ENCODE assay signal across 13 cellular contexts in genomic region chr12:80272516-80272915, GRCh38.
"Had no signal": no experiment of that assay in that cellular context is flagged by ENCODE, and none has a peak within 500 bp of the region (broad histone marks: within the 10 kb centered on the region; RNA-seq: fewer than 3 reads in every experiment).

No MANE protein-coding gene starts in this region.

- H3K4me1 ChIP-seq: pancreas had no signal

- H3K4me3 Mint-ChIP-seq: activated naive CD4-positive, alpha-beta T cell treated with anti-CD3 and anti-CD28 coated beads for 36 hours; activated naive CD8-positive, alpha-beta T cell treated with anti-CD3 and anti-CD28 coated beads, Interleukin-2, amount 50 U/mL, for 24 hours; neural crest cell; stimulated activated effector memory CD8-positive, alpha-beta T cell treated with anti-CD3 and anti-CD28 coated beads, Interleukin-12 subunit alpha, Interleukin-12 subunit beta, amount 100 ng/mL, for 72 hours had no signal

- H3K27ac ChIP-seq: ascending aorta, pancreas, thoracic aorta had no signal

- H3K36me3 Mint-ChIP-seq: stimulated activated effector memory CD8-positive, alpha-beta T cell treated with anti-CD3 and anti-CD28 coated beads, Interleukin-12 subunit alpha, Interleukin-12 subunit beta, amount 100 ng/mL, for 72 hours had no signal

- H3K27ac Mint-ChIP-seq: activated naive CD4-positive, alpha-beta T cell treated with anti-CD3 and anti-CD28 coated beads for 36 hours; activated naive CD8-positive, alpha-beta T cell treated with anti-CD3 and anti-CD28 coated beads, Interleukin-2, amount 50 U/mL, for 24 hours; activated T-helper 2 cell treated with anti-CD3 and anti-CD28 coated beads, Interferon-gamma antibody, Interleukin-2, Interleukin-4, amounts not matched to agents 10 μg/mL and 5 μg/mL and 100 μg/mL, durations not matched to agents 14 hours and 24 hours and 36 hours; stimulated activated effector memory CD8-positive, alpha-beta T cell treated with anti-CD3 and anti-CD28 coated beads, Interleukin-12 subunit alpha, Interleukin-12 subunit beta, amount 100 ng/mL, for 72 hours had no signal

- H3K9me3 ChIP-seq: ascending aorta, pancreas, thoracic aorta had no signal

- DNase-seq: activated CD4-positive, alpha-beta T cell treated with anti-CD3 and anti-CD28 coated beads for 1 hour; activated CD4-positive, alpha-beta T cell treated with anti-CD3 and anti-CD28 coated beads, Interleukin-2, amount 50 U/mL, for 48 hours; activated naive CD4-positive, alpha-beta T cell treated with anti-CD3 and anti-CD28 coated beads for 36 hours; activated naive CD8-positive, alpha-beta T cell treated with anti-CD3 and anti-CD28 coated beads, Interleukin-2, amount 50 U/mL, for 24 hours; activated T-cell treated with anti-CD3 and anti-CD28 coated beads, Interleukin-2, amount 50 U/mL, for 1 hour; hippocampal formation; pancreas; T1000 had no signal

- H3K4me3 ChIP-seq: ascending aorta, pancreas, thoracic aorta had no signal

- H3K9me3 Mint-ChIP-seq: activated naive CD4-positive, alpha-beta T cell treated with anti-CD3 and anti-CD28 coated beads for 36 hours; activated naive CD8-positive, alpha-beta T cell treated with anti-CD3 and anti-CD28 coated beads, Interleukin-2, amount 50 U/mL, for 24 hours; activated T-helper 2 cell treated with anti-CD3 and anti-CD28 coated beads, Interferon-gamma antibody, Interleukin-2, Interleukin-4, amounts not matched to agents 10 μg/mL and 5 μg/mL and 100 μg/mL, durations not matched to agents 14 hours and 24 hours and 36 hours; neural crest cell; stimulated activated effector memory CD8-positive, alpha-beta T cell treated with anti-CD3 and anti-CD28 coated beads, Interleukin-12 subunit alpha, Interleukin-12 subunit beta, amount 100 ng/mL, for 72 hours had no signal

- H3K36me3 ChIP-seq: ascending aorta, pancreas, thoracic aorta had no signal

- ATAC-seq: activated naive CD8-positive, alpha-beta T cell treated with anti-CD3 and anti-CD28 coated beads, Interleukin-2, amount 50 U/mL, for 24 hours; pancreas; stimulated activated effector memory CD8-positive, alpha-beta T cell treated with anti-CD3 and anti-CD28 coated beads, Interleukin-12 subunit alpha, Interleukin-12 subunit beta, amount 100 ng/mL, for 72 hours had no signal

- H3K4me1 Mint-ChIP-seq: activated naive CD8-positive, alpha-beta T cell treated with anti-CD3 and anti-CD28 coated beads, Interleukin-2, amount 50 U/mL, for 24 hours had no signal

- H3K27me3 ChIP-seq: ascending aorta, pancreas had no signal
